ENCODE assay signal across 2 cellular contexts in the genomic region with DNA sequence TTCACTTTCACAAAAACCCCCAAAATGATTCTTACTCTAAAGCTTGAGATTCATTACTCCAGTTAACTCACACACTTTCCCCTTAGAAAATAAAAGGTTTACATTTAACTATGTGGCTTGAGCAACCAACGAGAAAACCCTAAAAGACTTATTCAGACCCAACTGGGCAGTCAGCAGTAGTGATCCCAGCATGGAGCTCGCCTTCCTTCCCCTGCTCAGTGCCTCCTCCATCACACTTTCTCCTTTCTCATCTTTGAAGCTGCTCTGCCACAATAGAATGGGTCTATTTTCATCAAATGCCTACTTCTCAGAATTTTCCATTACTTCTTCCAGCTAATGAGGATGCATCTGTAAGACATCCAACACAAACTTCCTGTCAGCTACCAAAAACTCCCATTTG.
TF ChIP-seq lines count a peak whose summit lies in the region.

No MANE protein-coding gene starts in this region.

TF ChIP-seq in GM23338, 12 proteins besides CTCF, POLR2A, EP300 and RAD21:
- TF ChIP-seq, protein P1, sequence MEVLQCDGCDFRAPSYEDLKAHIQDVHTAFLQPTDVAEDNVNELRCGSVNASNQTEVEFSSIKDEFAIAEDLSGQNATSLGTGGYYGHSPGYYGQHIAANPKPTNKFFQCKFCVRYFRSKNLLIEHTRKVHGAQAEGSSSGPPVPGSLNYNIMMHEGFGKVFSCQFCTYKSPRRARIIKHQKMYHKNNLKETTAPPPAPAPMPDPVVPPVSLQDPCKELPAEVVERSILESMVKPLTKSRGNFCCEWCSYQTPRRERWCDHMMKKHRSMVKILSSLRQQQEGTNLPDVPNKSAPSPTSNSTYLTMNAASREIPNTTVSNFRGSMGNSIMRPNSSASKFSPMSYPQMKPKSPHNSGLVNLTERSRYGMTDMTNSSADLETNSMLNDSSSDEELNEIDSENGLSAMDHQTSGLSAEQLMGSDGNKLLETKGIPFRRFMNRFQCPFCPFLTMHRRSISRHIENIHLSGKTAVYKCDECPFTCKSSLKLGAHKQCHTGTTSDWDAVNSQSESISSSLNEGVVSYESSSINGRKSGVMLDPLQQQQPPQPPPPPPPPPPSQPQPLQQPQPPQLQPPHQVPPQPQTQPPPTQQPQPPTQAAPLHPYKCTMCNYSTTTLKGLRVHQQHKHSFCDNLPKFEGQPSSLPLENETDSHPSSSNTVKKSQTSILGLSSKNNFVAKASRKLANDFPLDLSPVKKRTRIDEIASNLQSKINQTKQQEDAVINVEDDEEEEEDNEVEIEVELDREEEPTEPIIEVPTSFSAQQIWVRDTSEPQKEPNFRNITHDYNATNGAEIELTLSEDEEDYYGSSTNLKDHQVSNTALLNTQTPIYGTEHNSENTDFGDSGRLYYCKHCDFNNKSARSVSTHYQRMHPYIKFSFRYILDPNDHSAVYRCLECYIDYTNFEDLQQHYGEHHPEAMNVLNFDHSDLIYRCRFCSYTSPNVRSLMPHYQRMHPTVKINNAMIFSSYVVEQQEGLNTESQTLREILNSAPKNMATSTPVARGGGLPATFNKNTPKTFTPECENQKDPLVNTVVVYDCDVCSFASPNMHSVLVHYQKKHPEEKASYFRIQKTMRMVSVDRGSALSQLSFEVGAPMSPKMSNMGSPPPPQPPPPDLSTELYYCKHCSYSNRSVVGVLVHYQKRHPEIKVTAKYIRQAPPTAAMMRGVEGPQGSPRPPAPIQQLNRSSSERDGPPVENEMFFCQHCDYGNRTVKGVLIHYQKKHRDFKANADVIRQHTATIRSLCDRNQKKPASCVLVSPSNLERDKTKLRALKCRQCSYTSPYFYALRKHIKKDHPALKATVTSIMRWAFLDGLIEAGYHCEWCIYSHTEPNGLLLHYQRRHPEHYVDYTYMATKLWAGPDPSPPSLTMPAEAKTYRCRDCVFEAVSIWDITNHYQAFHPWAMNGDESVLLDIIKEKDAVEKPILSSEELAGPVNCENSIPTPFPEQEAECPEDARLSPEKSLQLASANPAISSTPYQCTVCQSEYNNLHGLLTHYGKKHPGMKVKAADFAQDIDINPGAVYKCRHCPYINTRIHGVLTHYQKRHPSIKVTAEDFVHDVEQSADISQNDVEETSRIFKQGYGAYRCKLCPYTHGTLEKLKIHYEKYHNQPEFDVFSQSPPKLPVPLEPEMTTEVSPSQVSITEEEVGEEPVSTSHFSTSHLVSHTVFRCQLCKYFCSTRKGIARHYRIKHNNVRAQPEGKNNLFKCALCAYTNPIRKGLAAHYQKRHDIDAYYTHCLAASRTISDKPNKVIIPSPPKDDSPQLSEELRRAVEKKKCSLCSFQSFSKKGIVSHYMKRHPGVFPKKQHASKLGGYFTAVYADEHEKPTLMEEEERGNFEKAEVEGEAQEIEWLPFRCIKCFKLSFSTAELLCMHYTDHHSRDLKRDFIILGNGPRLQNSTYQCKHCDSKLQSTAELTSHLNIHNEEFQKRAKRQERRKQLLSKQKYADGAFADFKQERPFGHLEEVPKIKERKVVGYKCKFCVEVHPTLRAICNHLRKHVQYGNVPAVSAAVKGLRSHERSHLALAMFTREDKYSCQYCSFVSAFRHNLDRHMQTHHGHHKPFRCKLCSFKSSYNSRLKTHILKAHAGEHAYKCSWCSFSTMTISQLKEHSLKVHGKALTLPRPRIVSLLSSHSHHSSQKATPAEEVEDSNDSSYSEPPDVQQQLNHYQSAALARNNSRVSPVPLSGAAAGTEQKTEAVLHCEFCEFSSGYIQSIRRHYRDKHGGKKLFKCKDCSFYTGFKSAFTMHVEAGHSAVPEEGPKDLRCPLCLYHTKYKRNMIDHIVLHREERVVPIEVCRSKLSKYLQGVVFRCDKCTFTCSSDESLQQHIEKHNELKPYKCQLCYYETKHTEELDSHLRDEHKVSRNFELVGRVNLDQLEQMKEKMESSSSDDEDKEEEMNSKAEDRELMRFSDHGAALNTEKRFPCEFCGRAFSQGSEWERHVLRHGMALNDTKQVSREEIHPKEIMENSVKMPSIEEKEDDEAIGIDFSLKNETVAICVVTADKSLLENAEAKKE (CRISPR knock-in tag; IDR thresholded peaks at IDR 0.05) = peak; percentile 63; the same call in 1 of the 2 replicates
- no peak for TF ChIP-seq STAT1 (IDR thresholded peaks at IDR 0.05; ENCODE audit: unreplicated experiment)
TF ChIP-seq in GM23338: peak in this region for 1.

TF ChIP-seq in H1, 55 proteins besides CTCF, POLR2A, EP300 and RAD21:
- no peak for TF ChIP-seq RXRA (IDR thresholded peaks at IDR 0.05; ENCODE audit: insufficient read depth, low read depth, low read length)
- no peak for TF ChIP-seq CTBP2 (IDR thresholded peaks at IDR 0.05; ENCODE audit: borderline replicate concordance, insufficient read depth, insufficient read length, low read length)
- no peak for TF ChIP-seq ZNF274 (IDR thresholded peaks at IDR 0.05; ENCODE audit: borderline replicate concordance, extremely low read depth, low read length)
- TF ChIP-seq CBX5 (IDR thresholded peaks at IDR 0.05; ENCODE audit: low read depth, low read length) = no peak
- TF ChIP-seq CBX8 (IDR thresholded peaks at IDR 0.05; ENCODE audit: borderline replicate concordance, low read depth, low read length) = no peak
- TF ChIP-seq CREB1 (IDR thresholded peaks at IDR 0.05) = no peak
- no peak for TF ChIP-seq MAFK (IDR thresholded peaks at IDR 0.05; ENCODE audit: low read depth, low read length)
- TF ChIP-seq JUND (IDR thresholded peaks at IDR 0.05; ENCODE audit: low read length) = no peak
- no peak for TF ChIP-seq HDAC2 (IDR thresholded peaks at IDR 0.05; ENCODE audit: borderline replicate concordance in 1 of 2, low read depth in 2 of 2, low read length in 2 of 2)
- no peak for TF ChIP-seq FOSL1 (IDR thresholded peaks at IDR 0.05; ENCODE audit: insufficient read depth, low read depth, low read length)
- TF ChIP-seq BRCA1 (IDR thresholded peaks at IDR 0.05; ENCODE audit: low read depth, low read length) = no peak
- no peak for TF ChIP-seq TEAD4 (IDR thresholded peaks at IDR 0.05; ENCODE audit: low read depth, low read length)
- no peak for TF ChIP-seq SIRT6 (IDR thresholded peaks at IDR 0.05; ENCODE audit: low read length)
- TF ChIP-seq RFX5 (IDR thresholded peaks at IDR 0.05; ENCODE audit: borderline replicate concordance, low read depth, low read length) = no peak
- TF ChIP-seq, protein P2, sequence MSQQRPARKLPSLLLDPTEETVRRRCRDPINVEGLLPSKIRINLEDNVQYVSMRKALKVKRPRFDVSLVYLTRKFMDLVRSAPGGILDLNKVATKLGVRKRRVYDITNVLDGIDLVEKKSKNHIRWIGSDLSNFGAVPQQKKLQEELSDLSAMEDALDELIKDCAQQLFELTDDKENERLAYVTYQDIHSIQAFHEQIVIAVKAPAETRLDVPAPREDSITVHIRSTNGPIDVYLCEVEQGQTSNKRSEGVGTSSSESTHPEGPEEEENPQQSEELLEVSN (IDR thresholded peaks at IDR 0.05) = no peak
- TF ChIP-seq BCL11A (IDR thresholded peaks at IDR 0.05; ENCODE audit: low read depth in 2 of 2, low read length in 2 of 2) = no peak
- TF ChIP-seq JUN (IDR thresholded peaks at IDR 0.05; ENCODE audit: low read depth, low read length) = no peak
- TF ChIP-seq, protein P3, sequence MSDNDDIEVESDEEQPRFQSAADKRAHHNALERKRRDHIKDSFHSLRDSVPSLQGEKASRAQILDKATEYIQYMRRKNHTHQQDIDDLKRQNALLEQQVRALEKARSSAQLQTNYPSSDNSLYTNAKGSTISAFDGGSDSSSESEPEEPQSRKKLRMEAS (IDR thresholded peaks at IDR 0.05) = no peak
TF ChIP-seq in H1: peak in this region for 0.
